Comparison of ENCODE assay signal across 9 cellular contexts in genomic region chr10:115417585-115418265, GRCh38.
DNase-seq lines count a peak whose midpoint lies in the region; ATAC-seq and TF ChIP-seq lines count a peak whose summit lies in the region.
"Had no signal": no experiment of that assay in that cellular context is flagged by ENCODE, and none has a peak within 500 bp of the region (broad histone marks: within the 10 kb centered on the region; RNA-seq: fewer than 3 reads in every experiment).

No MANE protein-coding gene starts in this region.

- CTCF ChIA-PET in SK-N-SH (lab: Yijun Ruan, JAX): interaction anchor here (0.6 kb wide), 1 partner anchor 24 kb away, joined by 3 read pairs; no protein-coding TSS in a partner anchor

- no peaks in the 10 kb centered on the region for H3K4me1 ChIP-seq in SK-N-SH (ENCODE audit: control insufficient read depth in 1 of 2, insufficient read depth in 2 of 2, low read depth in 1 of 2, low read length in 1 of 2)
- H3K4me1 ChIP-seq: BLaER1 had no signal

- no peak overlapping the region for H3K4me2 ChIP-seq in SK-N-SH
- H3K4me2 ChIP-seq: BLaER1 had no signal

- peak; percentile 92 for ATAC-seq in GM21447 (IDR thresholded peaks at IDR 0.05; ENCODE audit: unreplicated experiment)
- ATAC-seq in HG03520 (IDR thresholded peaks at IDR 0.05; ENCODE audit: unreplicated experiment): peak; percentile 97

- no peak overlapping the region for H3K9ac ChIP-seq in SK-N-SH
- H3K9ac ChIP-seq: BLaER1 had no signal

- H3K36me3 ChIP-seq in SK-N-SH (replicated peaks in 1 of 2; ENCODE audit: control insufficient read depth in 1 of 2, insufficient read depth in 2 of 2, low read length in 1 of 2): no peaks in the 10 kb centered on the region
- H3K36me3 ChIP-seq: BLaER1 had no signal

- TF ChIP-seq RAD21 in SK-N-SH (IDR thresholded peaks at IDR 0.05; ENCODE audit: low read length): peak; percentile 59

- no peaks in the 10 kb centered on the region for H3K9me2 ChIP-seq in SK-N-SH

- no peak for TF ChIP-seq EP300 in SK-N-SH (IDR thresholded peaks at IDR 0.05; ENCODE audit: borderline replicate concordance in 1 of 2, low read depth in 1 of 2, low read length in 1 of 2)

- H3K4me3 ChIP-seq in SK-N-SH (ENCODE audit: low read depth in 2 of 2, low read length in 1 of 2): no peak overlapping the region; a peak in 1 of 4 replicates
- H3K4me3 ChIP-seq: BLaER1 had no signal

- no peak overlapping the region for H3K27ac ChIP-seq in SK-N-SH (ENCODE audit: low read depth in 2 of 2, low read length in 1 of 2)
- H3K27ac ChIP-seq: BLaER1 had no signal

- H3K27me3 ChIP-seq in SK-N-SH (ENCODE audit: insufficient read depth): no peaks in the 10 kb centered on the region
- H3K27me3 ChIP-seq: BLaER1 had no signal

- peak; percentile 5 for DNase-seq in NCI-H1694 treated with DMSO at 0.1 percent for 48 hours (lab: John Stamatoyannopoulos, UW)
- DNase-seq in NCI-H1694 (lab: John Stamatoyannopoulos, UW): no peak
- DNase-seq in SK-N-SH: peak; percentile 22
- DNase-seq in hepatic stellate cell (ENCODE audit: low spot score): peak; percentile 1
- no peak for DNase-seq in stimulated activated naive CD4-positive, alpha-beta T cell treated with Interleukin-2 at 50 U/mL for 16 hours (lab: John Stamatoyannopoulos, UW)
- no peak for DNase-seq in GOT3 (lab: John Stamatoyannopoulos, UW)

- H3K9me3 ChIP-seq in SK-N-SH: no peaks in the 10 kb centered on the region
- H3K9me3 ChIP-seq: BLaER1 had no signal

- H3F3A ChIP-seq in SK-N-SH (replicated peaks; ENCODE audit: insufficient read depth): no peaks in the 10 kb centered on the region

- no peak overlapping the region for H2AFZ ChIP-seq in SK-N-SH (ENCODE audit: low read depth)

- no peaks in the 10 kb centered on the region for H4K20me1 ChIP-seq in SK-N-SH (ENCODE audit: insufficient read depth)
- H4K20me1 ChIP-seq: BLaER1 had no signal

- H3K79me2 ChIP-seq in SK-N-SH (ENCODE audit: insufficient read depth): no peaks in the 10 kb centered on the region

- peak; percentile 73 for TF ChIP-seq CTCF in SK-N-SH (IDR thresholded peaks at IDR 0.05)

- POLR2A ChIA-PET in SK-N-SH (lab: Yijun Ruan, JAX): no interaction called here

TF ChIP-seq in SK-N-SH, 30 proteins besides CTCF, POLR2A, EP300 and RAD21:
- no peak for TF ChIP-seq FOXJ3 (CRISPR knock-in tag; IDR thresholded peaks at IDR 0.05)
- no peak for TF ChIP-seq TCF12 (IDR thresholded peaks at IDR 0.05)
- peak; percentile 51 for TF ChIP-seq SMC3 (IDR thresholded peaks at IDR 0.05; ENCODE audit: low read depth, low read length)

Comparison
In these comparisons a context has a peak if more than half of its experiments do, and no peak if none do; other contexts are left out.
1. DNase-seq: peak in NCI-H1694 treated with DMSO at 0.1 percent for 48 hours (single experiment), SK-N-SH (single experiment) and hepatic stellate cell (single experiment); none in NCI-H1694 (single experiment), stimulated activated naive CD4-positive, alpha-beta T cell treated with Interleukin-2 at 50 U/mL for 16 hours (single experiment) and GOT3 (single experiment).